1 cellular context compared by ENCODE assay signal in the genomic region with DNA sequence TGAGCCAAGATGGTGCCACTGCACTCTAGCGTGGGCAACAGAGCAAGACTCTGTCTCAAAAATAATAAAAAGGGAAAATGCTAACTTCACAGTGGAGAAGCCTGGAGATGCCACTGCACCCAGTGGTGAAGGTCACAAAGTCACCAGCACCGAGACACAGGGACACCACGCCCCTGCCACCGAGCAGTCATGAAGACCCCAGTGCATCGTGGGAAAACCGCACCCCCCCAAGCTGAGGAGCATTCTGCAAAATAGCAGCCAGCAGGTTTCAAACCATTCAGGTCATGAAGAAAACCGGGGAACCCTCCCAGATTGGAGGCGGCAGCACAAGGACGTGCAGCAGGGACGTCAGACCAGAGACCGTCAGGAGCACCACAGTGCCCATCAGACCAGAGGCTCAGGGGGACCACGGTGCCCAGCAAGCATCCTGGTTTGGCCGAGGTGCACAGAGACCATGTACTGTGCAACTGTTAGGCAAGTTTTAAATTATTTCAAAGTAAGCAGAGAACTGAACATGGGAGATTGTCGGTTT.
TF ChIP-seq lines count a peak whose summit lies in the region.

No MANE protein-coding gene starts in this region.

TF ChIP-seq in K562, 482 proteins besides CTCF, POLR2A, EP300 and RAD21:
- TF ChIP-seq POLR2AphosphoS5 (IDR thresholded peaks at IDR 0.05; ENCODE audit: control insufficient read depth, insufficient read depth, low read depth, low read length) (0 out of 2 replicates have a peak, but pooled peaks have one; percentile 6), HEY1 (CRISPR knock-in tag; IDR thresholded peaks at IDR 0.05; ENCODE audit: borderline replicate concordance) (no peak), POLR2G (IDR thresholded peaks at IDR 0.05; ENCODE audit: low read depth, low read length) (peak; percentile 50)
- TF ChIP-seq, protein P1, sequence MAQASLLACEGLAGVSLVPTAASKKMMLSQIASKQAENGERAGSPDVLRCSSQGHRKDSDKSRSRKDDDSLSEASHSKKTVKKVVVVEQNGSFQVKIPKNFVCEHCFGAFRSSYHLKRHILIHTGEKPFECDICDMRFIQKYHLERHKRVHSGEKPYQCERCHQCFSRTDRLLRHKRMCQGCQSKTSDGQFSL (CRISPR knock-in tag; IDR thresholded peaks at IDR 0.05), result peak; percentile 63; the same call in 1 of the 2 replicates
- TF ChIP-seq, protein P1 (tag; IDR thresholded peaks at IDR 0.05), result no peak
